ENCODE assay signal across 8 cellular contexts in genomic region chr2:65382323-65382722, GRCh38. TPM values are rescaled to one million over a fixed set of nuclear protein-coding genes. Genes with fewer than 3 reads are reported as not detected.
A peak's percentile ranks its signal among the peaks of the same experiment; 100 is the strongest.
DNase-seq lines count a peak whose midpoint lies in the region; ATAC-seq and TF ChIP-seq lines count a peak whose summit lies in the region.

No MANE protein-coding gene starts in this region.

- intact Hi-C loops in tibial artery (cut with DNase I; ENCODE audit: low total_unique reads), result no loop called here

- POLR2A ChIA-PET in RWPE1 (lab: Yijun Ruan, JAX; ENCODE audit: low non-redundant PET), result interaction anchor here (0.6 kb wide), 1 partner anchor 1282 kb away, joined by 3 read pairs; no protein-coding TSS in a partner anchor
- POLR2A ChIA-PET in activated CD4-positive, alpha-beta memory T cell treated with anti-CD3 and anti-CD28 coated beads, Interleukin-2, amount 10 ng/mL, durations not matched to agents 7 days and 5 days (lab: Charles Lee), result interaction anchor here (0.8 to 1.9 kb wide), 6 partner anchors 9 to 55 kb away, joined by 3 to 5 read pairs (median 4); partner anchors contain the start of gene SPRED2

- no peak overlapping the region for H3K4me3 Mint-ChIP-seq in stimulated activated memory B cell treated with anti-CD40 and anti-IgM and Interleukin-4, amounts not matched to agents 10 μg/mL and 1 μg/mL and 100 μg/mL, for 72 hours
- no peak overlapping the region for H3K4me3 Mint-ChIP-seq in activated CD4-positive, alpha-beta memory T cell treated with anti-CD3 and anti-CD28 coated beads, Interleukin-2, amount 10 ng/mL, durations not matched to agents 7 days and 5 days

- H3K36me3 Mint-ChIP-seq in stimulated activated memory B cell treated with anti-CD40 and anti-IgM and Interleukin-4, amounts not matched to agents 10 μg/mL and 1 μg/mL and 100 μg/mL, for 72 hours, result peaks cover 4% of the 10 kb centered on the region
- H3K36me3 Mint-ChIP-seq in activated CD4-positive, alpha-beta memory T cell treated with anti-CD3 and anti-CD28 coated beads, Interleukin-2, amount 10 ng/mL, durations not matched to agents 7 days and 5 days (ENCODE audit: low read depth), result no peaks in the 10 kb centered on the region

- peak overlapping the region; percentile 85 for H3K27ac ChIP-seq in RWPE1
- H3K27ac ChIP-seq in tibial artery, result peak overlapping the region in 1 of 2 donors; percentile 50

- DNase-seq in RWPE1 (ENCODE audit: low spot score) (no peak), glomerular visceral epithelial cell (ENCODE audit: extremely low spot score) (peak; percentile 22), tibial artery (no peak), DMS153 (lab: John Stamatoyannopoulos, UW) (no peak), GM13977 (ENCODE audit: low spot score) (no peak)
- DNase-seq in activated CD4-positive, alpha-beta memory T cell treated with anti-CD3 and anti-CD28 coated beads, Interleukin-2, amount 10 ng/mL, durations not matched to agents 7 days and 5 days, result no peak

- H3K4me1 ChIP-seq in tibial artery, result peaks cover 0 to 41% (median 30%) of the 10 kb centered on the region in 4 donors

- peak overlapping the region; percentile 1; the same call in 1 of the 2 replicates for H3K4me3 ChIP-seq in GM08714 (ENCODE audit: low read length)
- no peak overlapping the region for H3K4me3 ChIP-seq in tibial artery

- CTCF ChIA-PET in RWPE1 (lab: Yijun Ruan, JAX), result interaction anchor here (0.5 to 1.0 kb wide), 3 partner anchors 50 to 96 kb away, joined by 3 to 4 read pairs (median 3); no protein-coding TSS in a partner anchor
- CTCF ChIA-PET in activated CD4-positive, alpha-beta memory T cell treated with anti-CD3 and anti-CD28 coated beads, Interleukin-2, amount 10 ng/mL, durations not matched to agents 7 days and 5 days (lab: Charles Lee), result interaction anchor here (1.5 to 1.8 kb wide), 3 partner anchors 15 to 106 kb away, joined by 4 to 5 read pairs (median 5); no protein-coding TSS in a partner anchor

- no peak for TF ChIP-seq CTCF in RWPE1 (conservative IDR thresholded peaks at IDR 0.05; ENCODE audit: low read depth)
- no peak for TF ChIP-seq CTCF in tibial artery (IDR thresholded peaks at IDR 0.05)
- no peak for TF ChIP-seq CTCF in GM13977 (IDR thresholded peaks at IDR 0.05; ENCODE audit: extremely low read depth, insufficient read depth, missing control alignments)

- no peaks in the 10 kb centered on the region for H3K9me3 Mint-ChIP-seq in stimulated activated memory B cell treated with anti-CD40 and anti-IgM and Interleukin-4, amounts not matched to agents 10 μg/mL and 1 μg/mL and 100 μg/mL, for 72 hours
- H3K9me3 Mint-ChIP-seq in activated CD4-positive, alpha-beta memory T cell treated with anti-CD3 and anti-CD28 coated beads, Interleukin-2, amount 10 ng/mL, durations not matched to agents 7 days and 5 days, result no peaks in the 10 kb centered on the region

- peaks cover 25% of the 10 kb centered on the region for H3K27me3 Mint-ChIP-seq in stimulated activated memory B cell treated with anti-CD40 and anti-IgM and Interleukin-4, amounts not matched to agents 10 μg/mL and 1 μg/mL and 100 μg/mL, for 72 hours
- H3K27me3 Mint-ChIP-seq in activated CD4-positive, alpha-beta memory T cell treated with anti-CD3 and anti-CD28 coated beads, Interleukin-2, amount 10 ng/mL, durations not matched to agents 7 days and 5 days, result peaks cover 5% of the 10 kb centered on the region

- in situ Hi-C loops in GM13977 (cut with MboI; ENCODE audit: low pct_unique_long_range_greater_than_20kb, low sequenced_read_pairs, unreplicated experiment), result no loop called here

- peak overlapping the region; percentile 28 for H3K27ac Mint-ChIP-seq in stimulated activated memory B cell treated with anti-CD40 and anti-IgM and Interleukin-4, amounts not matched to agents 10 μg/mL and 1 μg/mL and 100 μg/mL, for 72 hours
- no peak overlapping the region for H3K27ac Mint-ChIP-seq in activated CD4-positive, alpha-beta memory T cell treated with anti-CD3 and anti-CD28 coated beads, Interleukin-2, amount 10 ng/mL, durations not matched to agents 7 days and 5 days

- H3K9me3 ChIP-seq in tibial artery, result no peaks in the 10 kb centered on the region

- H3K36me3 ChIP-seq in tibial artery, result no peaks in the 10 kb centered on the region

- no peaks in the 10 kb centered on the region for H3K27me3 ChIP-seq in tibial artery

- peaks cover 69% of the 10 kb centered on the region for H3K4me1 Mint-ChIP-seq in stimulated activated memory B cell treated with anti-CD40 and anti-IgM and Interleukin-4, amounts not matched to agents 10 μg/mL and 1 μg/mL and 100 μg/mL, for 72 hours
- H3K4me1 Mint-ChIP-seq in activated CD4-positive, alpha-beta memory T cell treated with anti-CD3 and anti-CD28 coated beads, Interleukin-2, amount 10 ng/mL, durations not matched to agents 7 days and 5 days, result peaks cover 29% of the 10 kb centered on the region

- no peak for ATAC-seq in stimulated activated memory B cell treated with anti-CD40 and anti-IgM and Interleukin-4, amounts not matched to agents 10 μg/mL and 1 μg/mL and 100 μg/mL, for 72 hours

RNA-seq across cellular contexts. Expression of gene SPRED2, which starts 50.1 kb away (rescaled TPM):
- total RNA-seq in activated CD4-positive, alpha-beta memory T cell treated with anti-CD3 and anti-CD28 coated beads, Interleukin-2, amount 10 ng/mL, durations not matched to agents 7 days and 5 days, result 10 to 100 TPM; 12.2 to 12.6 TPM
